28 cellular contexts compared by ENCODE assay signal in genomic region chr12:115030017-115030416, GRCh38.
"Had no signal": no experiment of that assay in that cellular context is flagged by ENCODE, and none has a peak within 500 bp of the region (broad histone marks: within the 10 kb centered on the region; RNA-seq: fewer than 3 reads in every experiment).

No MANE protein-coding gene starts in this region.

- H3K4me3 Mint-ChIP-seq: stimulated activated effector memory CD8-positive, alpha-beta T cell treated with anti-CD3 and anti-CD28 coated beads, Interleukin-12 subunit alpha, Interleukin-12 subunit beta, amount 100 ng/mL, for 72 hours; stimulated activated memory B cell treated with anti-CD40 and anti-IgM and Interleukin-4, amounts not matched to agents 10 μg/mL and 1 μg/mL and 100 μg/mL, for 72 hours; stimulated activated naive B cell treated with anti-CD40 and anti-IgM and Interleukin-4, amounts not matched to agents 10 μg/mL and 1 μg/mL and 100 μg/mL, for 72 hours; stimulated activated naive CD8-positive, alpha-beta T cell treated with anti-CD3 and anti-CD28 coated beads, Interleukin-15, amount 100 ng/mL, for 72 hours; stimulated activated naive CD8-positive, alpha-beta T cell treated with anti-CD3 and anti-CD28 coated beads, Interleukin-15, Interleukin-2, amounts not matched to agents 100 ng/mL and 50 ng/mL, for 24 hours had no signal

- DNase-seq: stimulated activated CD4-positive, alpha-beta T cell treated with anti-CD3 and anti-CD28 coated beads, Interleukin-2, amount 100 ng/mL, for 24 hours; stimulated activated CD4-positive, alpha-beta T cell treated with anti-CD3 and anti-CD28 coated beads, Interleukin-2, amount 100 ng/mL, for 48 hours; stimulated activated CD4-positive, alpha-beta T cell treated with anti-CD3 and anti-CD28 coated beads, Interleukin-4, amount 100 ng/mL, for 1 hour; stimulated activated CD4-positive, alpha-beta T cell treated with anti-CD3 and anti-CD28 coated beads, Interleukin-4, amount 100 ng/mL, for 24 hours; stimulated activated CD4-positive, alpha-beta T cell treated with anti-CD3 and anti-CD28 coated beads, Interleukin-4, amount 100 ng/mL, for 4 hours; stimulated activated CD8-positive, alpha-beta memory T cell treated with anti-CD3 and anti-CD28 coated beads, Interleukin-4, amount 100 ng/mL, for 48 hours; stimulated activated naive B cell treated with anti-CD40 and anti-IgM and Interleukin-4, amounts not matched to agents 10 μg/mL and 1 μg/mL and 100 μg/mL, for 72 hours; stimulated activated naive CD4-positive, alpha-beta T cell; stimulated activated naive CD4-positive, alpha-beta T cell treated with Interleukin-2 at 50 U/mL for 16 hours; stimulated activated naive CD8-positive, alpha-beta T cell treated with anti-CD3 and anti-CD28 coated beads, Interleukin-15, amount 100 ng/mL, for 72 hours; stimulated activated naive CD8-positive, alpha-beta T cell treated with anti-CD3 and anti-CD28 coated beads, Interleukin-15, Interleukin-2, amounts not matched to agents 100 U/mL and 50 U/mL, for 24 hours; stomach; substantia nigra; testis; thyroid gland; tibial artery; transverse colon; upper lobe of left lung; upper lobe of right lung; uterus had no signal

- ATAC-seq: stimulated activated effector memory CD8-positive, alpha-beta T cell treated with anti-CD3 and anti-CD28 coated beads, Interleukin-12 subunit alpha, Interleukin-12 subunit beta, amount 100 ng/mL, for 72 hours; stimulated activated memory B cell treated with anti-CD40 and anti-IgM and Interleukin-4, amounts not matched to agents 10 μg/mL and 1 μg/mL and 100 μg/mL, for 72 hours; stimulated activated naive B cell treated with anti-CD40 and anti-IgM and Interleukin-4, amounts not matched to agents 10 μg/mL and 1 μg/mL and 100 μg/mL, for 72 hours; stimulated activated naive CD8-positive, alpha-beta T cell treated with anti-CD3 and anti-CD28 coated beads, Interleukin-15, amount 100 ng/mL, for 72 hours; stimulated activated naive CD8-positive, alpha-beta T cell treated with anti-CD3 and anti-CD28 coated beads, Interleukin-15, Interleukin-2, amounts not matched to agents 100 U/mL and 50 U/mL, for 24 hours; upper lobe of right lung had no signal

- H3K36me3 ChIP-seq: stomach, suprapubic skin, thoracic aorta, thyroid gland, tibial artery, tibial nerve, transverse colon, upper lobe of left lung, upper lobe of right lung, uterus, vagina had no signal

- H3K27me3 ChIP-seq: stomach, suprapubic skin, testis, thyroid gland, tibial artery, tibial nerve, transverse colon, upper lobe of left lung, upper lobe of right lung, uterus, vagina had no signal

- FAIRE-seq: urothelium cell line had no signal

- H3K4me1 ChIP-seq: stomach, suprapubic skin, testis, thyroid gland, tibial artery, tibial nerve, transverse colon, upper lobe of left lung, upper lobe of right lung, uterus, vagina had no signal

- H3K27ac ChIP-seq: stomach, suprapubic skin, testis, thoracic aorta, thyroid gland, tibial artery, tibial nerve, transverse colon, upper lobe of left lung, upper lobe of right lung, uterus, vagina had no signal

- H3K4me1 Mint-ChIP-seq: stimulated activated effector memory CD8-positive, alpha-beta T cell treated with anti-CD3 and anti-CD28 coated beads, Interleukin-12 subunit alpha, Interleukin-12 subunit beta, amount 100 ng/mL, for 72 hours; stimulated activated memory B cell treated with anti-CD40 and anti-IgM and Interleukin-4, amounts not matched to agents 10 μg/mL and 1 μg/mL and 100 μg/mL, for 72 hours; stimulated activated naive B cell treated with anti-CD40 and anti-IgM and Interleukin-4, amounts not matched to agents 10 μg/mL and 1 μg/mL and 100 μg/mL, for 72 hours; stimulated activated naive CD8-positive, alpha-beta T cell treated with anti-CD3 and anti-CD28 coated beads, Interleukin-15, amount 100 ng/mL, for 72 hours had no signal

- H3K27me3 Mint-ChIP-seq: stimulated activated memory B cell treated with anti-CD40 and anti-IgM and Interleukin-4, amounts not matched to agents 10 μg/mL and 1 μg/mL and 100 μg/mL, for 72 hours; stimulated activated naive B cell treated with anti-CD40 and anti-IgM and Interleukin-4, amounts not matched to agents 10 μg/mL and 1 μg/mL and 100 μg/mL, for 72 hours; stimulated activated naive CD8-positive, alpha-beta T cell treated with anti-CD3 and anti-CD28 coated beads, Interleukin-15, amount 100 ng/mL, for 72 hours; stimulated activated naive CD8-positive, alpha-beta T cell treated with anti-CD3 and anti-CD28 coated beads, Interleukin-15, Interleukin-2, amounts not matched to agents 100 ng/mL and 50 ng/mL, for 24 hours had no signal

- H3K4me3 ChIP-seq: stomach, suprapubic skin, testis, thoracic aorta, thyroid gland, tibial artery, tibial nerve, transverse colon, upper lobe of left lung, upper lobe of right lung, uterus, vagina had no signal

- H3K36me3 Mint-ChIP-seq: stimulated activated effector memory CD8-positive, alpha-beta T cell treated with anti-CD3 and anti-CD28 coated beads, Interleukin-12 subunit alpha, Interleukin-12 subunit beta, amount 100 ng/mL, for 72 hours; stimulated activated memory B cell treated with anti-CD40 and anti-IgM and Interleukin-4, amounts not matched to agents 10 μg/mL and 1 μg/mL and 100 μg/mL, for 72 hours; stimulated activated naive B cell treated with anti-CD40 and anti-IgM and Interleukin-4, amounts not matched to agents 10 μg/mL and 1 μg/mL and 100 μg/mL, for 72 hours had no signal

- H3K9me3 ChIP-seq: stomach, suprapubic skin, testis, thoracic aorta, thyroid gland, tibial artery, tibial nerve, transverse colon, upper lobe of left lung, upper lobe of right lung, uterus, vagina had no signal

- H3K27ac Mint-ChIP-seq: stimulated activated effector memory CD8-positive, alpha-beta T cell treated with anti-CD3 and anti-CD28 coated beads, Interleukin-12 subunit alpha, Interleukin-12 subunit beta, amount 100 ng/mL, for 72 hours; stimulated activated memory B cell treated with anti-CD40 and anti-IgM and Interleukin-4, amounts not matched to agents 10 μg/mL and 1 μg/mL and 100 μg/mL, for 72 hours; stimulated activated naive B cell treated with anti-CD40 and anti-IgM and Interleukin-4, amounts not matched to agents 10 μg/mL and 1 μg/mL and 100 μg/mL, for 72 hours; stimulated activated naive CD8-positive, alpha-beta T cell treated with anti-CD3 and anti-CD28 coated beads, Interleukin-15, amount 100 ng/mL, for 72 hours; stimulated activated naive CD8-positive, alpha-beta T cell treated with anti-CD3 and anti-CD28 coated beads, Interleukin-15, Interleukin-2, amounts not matched to agents 100 ng/mL and 50 ng/mL, for 24 hours had no signal
